In the genomic region with DNA sequence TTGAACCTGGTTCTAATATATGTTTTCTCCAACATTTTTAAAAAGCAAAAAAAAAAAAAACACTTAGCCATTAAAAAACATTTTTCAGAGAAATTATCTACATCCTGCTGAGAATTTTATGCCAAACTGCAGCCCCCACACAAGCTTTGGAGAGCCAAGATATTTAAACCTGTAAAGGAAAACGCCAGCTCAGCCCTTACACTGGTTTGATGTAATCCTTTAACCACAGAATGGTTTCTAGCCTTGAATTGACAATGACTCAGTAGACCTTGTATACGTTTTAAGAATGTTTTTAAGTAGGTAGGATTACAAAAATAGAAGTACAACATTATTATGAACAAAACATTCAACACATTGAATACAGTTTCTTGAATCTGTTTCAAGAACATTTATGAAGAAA, we compare ENCODE assay signal across 10 cellular contexts.
DNase-seq lines count a peak whose midpoint lies in the region; ATAC-seq and TF ChIP-seq lines count a peak whose summit lies in the region.
"Had no signal": no experiment of that assay in that cellular context is flagged by ENCODE, and none has a peak within 500 bp of the region (broad histone marks: within the 10 kb centered on the region; RNA-seq: fewer than 3 reads in every experiment).

No MANE protein-coding gene starts in this region.

- peak; percentile 83 to 89 for ATAC-seq in activated naive CD4-positive, alpha-beta T cell treated with anti-CD3 and anti-CD28 coated beads, Interleukin-2, amount 50 U/mL, for 72 hours
- ATAC-seq in stimulated activated naive CD8-positive, alpha-beta T cell treated with anti-CD3 and anti-CD28 coated beads, Interleukin-15, Interleukin-2, amounts not matched to agents 100 U/mL and 50 U/mL, for 24 hours: peak; percentile 92
- ATAC-seq in CD4-positive, alpha-beta T cell (ENCODE audit: poor library complexity): no peak

- H4K20me1 ChIP-seq in PC-9 (ENCODE audit: insufficient read depth): no peaks in the 10 kb centered on the region

- H3K36me3 Mint-ChIP-seq in activated naive CD4-positive, alpha-beta T cell treated with anti-CD3 and anti-CD28 coated beads, Interleukin-2, amount 50 U/mL, for 72 hours: peaks cover 0 to 17% of the 10 kb centered on the region in 2 donors
- H3K36me3 Mint-ChIP-seq in CD4-positive, alpha-beta T cell (ENCODE audit: low read depth): no peaks in the 10 kb centered on the region

- no peak for TF ChIP-seq CTCF in PC-9 (conservative IDR thresholded peaks at IDR 0.05)
- no peak for TF ChIP-seq CTCF in choroid plexus epithelial cell (conservative IDR thresholded peaks at IDR 0.05; ENCODE audit: low read depth, low read length)
- TF ChIP-seq CTCF in CD4-positive, alpha-beta T cell (IDR thresholded peaks at IDR 0.05): no peak

- peaks cover 9% of the 10 kb centered on the region for H3K4me1 Mint-ChIP-seq in CD4-positive, alpha-beta T cell (ENCODE audit: low read depth)
- H3K4me1 Mint-ChIP-seq: brain had no signal

- H3K4me2 ChIP-seq in PC-9: peak overlapping the region; percentile 23

- BruUV-seq in PC-9 (replicated peaks; lab: Mats Ljungman, UMichigan): no TSS peak

- peaks cover 0 to 21% of the 10 kb centered on the region in 2 donors for H3K9me3 Mint-ChIP-seq in activated naive CD4-positive, alpha-beta T cell treated with anti-CD3 and anti-CD28 coated beads, Interleukin-2, amount 50 U/mL, for 72 hours
- H3K9me3 Mint-ChIP-seq in CD4-positive, alpha-beta T cell: no peaks in the 10 kb centered on the region

- peak overlapping the region; percentile 44 for H3K27ac ChIP-seq in PC-9
- H3K27ac ChIP-seq in CD4-positive, alpha-beta T cell (ENCODE audit: low read depth, low read length): no peak overlapping the region

- POLR2A ChIA-PET in PC-9 (lab: Charles Lee; ENCODE audit: unreplicated experiment): no interaction called here
- POLR2A ChIA-PET in CD4-positive, alpha-beta T cell (lab: Charles Lee): no interaction called here

- no peaks in the 10 kb centered on the region for H3K79me2 ChIP-seq in PC-9 (ENCODE audit: low read depth)

- H3K27me3 ChIP-seq in PC-9 (ENCODE audit: insufficient read depth, low read depth): no peaks in the 10 kb centered on the region
- no peaks in the 10 kb centered on the region for H3K27me3 ChIP-seq in CD4-positive, alpha-beta T cell (ENCODE audit: control insufficient read depth, insufficient read depth, low read length)

- intact Hi-C loops in PC-9 (cut with micrococcal nuclease; ENCODE audit: unreplicated experiment): no loop called here
- intact Hi-C loops in CD4-positive, alpha-beta T cell (cut with DNase I, micrococcal nuclease): no loop called here

- no peaks in the 10 kb centered on the region for H3K27me3 Mint-ChIP-seq in CD4-positive, alpha-beta T cell
- H3K27me3 Mint-ChIP-seq: brain had no signal

- H3F3A ChIP-seq in PC-9 (ENCODE audit: insufficient read depth, low read depth): no peaks in the 10 kb centered on the region

- H3K4me3 ChIP-seq in PC-9: no peak overlapping the region
- no peak overlapping the region for H3K4me3 ChIP-seq in choroid plexus epithelial cell (ENCODE audit: low read depth, low read length)

- H3K27ac Mint-ChIP-seq in activated naive CD4-positive, alpha-beta T cell treated with anti-CD3 and anti-CD28 coated beads, Interleukin-2, amount 50 U/mL, for 72 hours: peak overlapping the region in 1 of 2 donors; percentile 15
- no peak overlapping the region for H3K27ac Mint-ChIP-seq in CD4-positive, alpha-beta T cell

- no peaks in the 10 kb centered on the region for H3K9me3 ChIP-seq in PC-9 (ENCODE audit: insufficient read depth, low read depth)
- no peaks in the 10 kb centered on the region for H3K9me3 ChIP-seq in CD4-positive, alpha-beta T cell (ENCODE audit: control insufficient read depth, low read length)

- 0 out of 2 replicates have a peak, but pooled peaks cover 3% of the 10 kb centered on the region for H3K36me3 ChIP-seq in PC-9 (ENCODE audit: low read depth)

- H2AFZ ChIP-seq in PC-9: no peak overlapping the region

- peak in 1 of 2 donors; percentile 6 for DNase-seq in activated naive CD4-positive, alpha-beta T cell treated with anti-CD3 and anti-CD28 coated beads, Interleukin-2, amount 50 U/mL, for 72 hours (ENCODE audit: low spot score in 2 of 2)
- DNase-seq in activated naive CD4-positive, alpha-beta T cell treated with anti-CD3 and anti-CD28 coated beads, Interleukin-2, amount 50 U/mL, for 16 hours: no peak
- DNase-seq in PC-9: peak in 1 of 2 experiments; percentile 58
- DNase-seq in choroid plexus epithelial cell (ENCODE audit: low read depth): peak; percentile 93
- peak; percentile 9 for DNase-seq in stimulated activated naive CD8-positive, alpha-beta T cell treated with anti-CD3 and anti-CD28 coated beads, Interleukin-15, Interleukin-2, amounts not matched to agents 100 U/mL and 50 U/mL, for 24 hours
- DNase-seq in stimulated activated naive CD4-positive, alpha-beta T cell (lab: John Stamatoyannopoulos, UW): no peak
- no peak for DNase-seq in pons (ENCODE audit: low spot score)
- no peak for DNase-seq in CD4-positive, alpha-beta T cell
- DNase-seq: occipital lobe had no signal

- no peaks in the 10 kb centered on the region for H3K9me2 ChIP-seq in PC-9 (ENCODE audit: insufficient read depth)

- H3K4me1 ChIP-seq in PC-9 (replicated peaks; ENCODE audit: insufficient read depth): peaks cover 15% of the 10 kb centered on the region

- CTCF ChIA-PET in PC-9 (lab: Charles Lee): interaction anchor here (0.7 kb wide), 1 partner anchor 13 kb away, joined by 3 read pairs; no protein-coding TSS in a partner anchor
- CTCF ChIA-PET in CD4-positive, alpha-beta T cell (lab: Charles Lee): interaction anchor here (0.8 kb wide), 1 partner anchor 34 kb away, joined by 3 read pairs; no protein-coding TSS in a partner anchor

- no peak overlapping the region for H3K4me3 Mint-ChIP-seq in CD4-positive, alpha-beta T cell
- H3K4me3 Mint-ChIP-seq: brain had no signal

Comparison
In these comparisons a context has a peak if more than half of its experiments do, and no peak if none do; other contexts are left out.
1. DNase-seq: peak in choroid plexus epithelial cell (single experiment) and stimulated activated naive CD8-positive, alpha-beta T cell treated with anti-CD3 and anti-CD28 coated beads, Interleukin-15, Interleukin-2, amounts not matched to agents 100 U/mL and 50 U/mL, for 24 hours (single experiment); none in activated naive CD4-positive, alpha-beta T cell treated with anti-CD3 and anti-CD28 coated beads, Interleukin-2, amount 50 U/mL, for 16 hours (single experiment), stimulated activated naive CD4-positive, alpha-beta T cell (0 of 6), pons (single experiment) and CD4-positive, alpha-beta T cell (0 of 10).